Comparison of ENCODE assay signal across 20 cellular contexts in genomic region chr6:169863149-169863525, GRCh38.
DNase-seq lines count a peak whose midpoint lies in the region; ATAC-seq and TF ChIP-seq lines count a peak whose summit lies in the region.
"Had no signal": no experiment of that assay in that cellular context is flagged by ENCODE, and none has a peak within 500 bp of the region (broad histone marks: within the 10 kb centered on the region; RNA-seq: fewer than 3 reads in every experiment).

No MANE protein-coding gene starts in this region.

- H3K36me3 Mint-ChIP-seq in HFFc6 (ENCODE audit: low read depth), result peaks cover 6% of the 10 kb centered on the region; the same call in 1 of the 2 replicates
- H3K36me3 Mint-ChIP-seq: CD4-positive, alpha-beta memory T cell had no signal

- H3K4me1 ChIP-seq in BLaER1, result peaks cover 91% of the 10 kb centered on the region
- H3K4me1 ChIP-seq: breast epithelium had no signal

- H3K27ac ChIP-seq in BLaER1, result no peak overlapping the region
- H3K27ac ChIP-seq: breast epithelium, dorsolateral prefrontal cortex, sigmoid colon had no signal

- no peak overlapping the region for H3K9ac ChIP-seq in BLaER1

- TF ChIP-seq CTCF in HFFc6 (IDR thresholded peaks at IDR 0.05), result no peak

- no peaks in the 10 kb centered on the region for H3K27me3 ChIP-seq in BLaER1
- H3K27me3 ChIP-seq: breast epithelium, dorsolateral prefrontal cortex, sigmoid colon had no signal

- DNase-seq in NCI-H1105 (lab: John Stamatoyannopoulos, UW) (peak; percentile 56), NCI-H510A treated with DMSO at 0.1 percent for 48 hours (lab: John Stamatoyannopoulos, UW) (peak; percentile 75), mesenteric fat pad (ENCODE audit: low spot score) (peak; percentile 67), GM03348 (ENCODE audit: low spot score) (no peak), HFFc6 (no peak), iPS-NIHi7 (ENCODE audit: extremely low spot score) (no peak)
- DNase-seq: activated CD8-positive, alpha-beta T cell treated with anti-CD3 and anti-CD28 coated beads, Interleukin-2, amount 10 ng/mL, durations not matched to agents 7 days and 5 days; activated naive CD8-positive, alpha-beta T cell treated with anti-CD3 and anti-CD28 coated beads, Interleukin-2, amount 50 U/mL, for 24 hours; CD4-positive, alpha-beta memory T cell; dorsolateral prefrontal cortex; lower lobe of right lung; NCI-H1436 treated with DMSO at 0.1 percent for 48 hours; NCI-H526 treated with DMSO at 0.1 percent for 48 hours; occipital lobe; sigmoid colon; stimulated activated naive CD8-positive, alpha-beta T cell treated with anti-CD3 and anti-CD28 coated beads, Interleukin-15, Interleukin-2, amounts not matched to agents 100 U/mL and 50 U/mL, for 24 hours; T-helper 17 cell had no signal

- peaks cover 4% of the 10 kb centered on the region for H3K27me3 Mint-ChIP-seq in HFFc6 (ENCODE audit: insufficient read depth)
- H3K27me3 Mint-ChIP-seq: activated naive CD8-positive, alpha-beta T cell treated with anti-CD3 and anti-CD28 coated beads, Interleukin-2, amount 50 U/mL, for 24 hours; CD4-positive, alpha-beta memory T cell; T-helper 17 cell had no signal

- no peak overlapping the region for H3K4me3 Mint-ChIP-seq in HFFc6
- H3K4me3 Mint-ChIP-seq: activated CD8-positive, alpha-beta T cell treated with anti-CD3 and anti-CD28 coated beads, Interleukin-2, amount 10 ng/mL, durations not matched to agents 7 days and 5 days; activated naive CD8-positive, alpha-beta T cell treated with anti-CD3 and anti-CD28 coated beads, Interleukin-2, amount 50 U/mL, for 24 hours; CD4-positive, alpha-beta memory T cell; T-helper 17 cell had no signal

- no peak overlapping the region for H3K4me3 ChIP-seq in BLaER1
- H3K4me3 ChIP-seq: breast epithelium, dorsolateral prefrontal cortex, lower lobe of right lung, sigmoid colon had no signal

- H3K27ac Mint-ChIP-seq in HFFc6, result no peak overlapping the region
- H3K27ac Mint-ChIP-seq: activated naive CD8-positive, alpha-beta T cell treated with anti-CD3 and anti-CD28 coated beads, Interleukin-2, amount 50 U/mL, for 24 hours; T-helper 17 cell had no signal

- no peak for ATAC-seq in GM21447 (IDR thresholded peaks at IDR 0.05; ENCODE audit: unreplicated experiment)
- ATAC-seq: activated CD8-positive, alpha-beta T cell treated with anti-CD3 and anti-CD28 coated beads, Interleukin-2, amount 10 ng/mL, durations not matched to agents 7 days and 5 days; activated naive CD8-positive, alpha-beta T cell treated with anti-CD3 and anti-CD28 coated beads, Interleukin-2, amount 50 U/mL, for 24 hours; lower lobe of right lung; stimulated activated naive CD8-positive, alpha-beta T cell treated with anti-CD3 and anti-CD28 coated beads, Interleukin-15, Interleukin-2, amounts not matched to agents 100 U/mL and 50 U/mL, for 24 hours; T-helper 17 cell had no signal

- no peaks in the 10 kb centered on the region for H3K4me1 Mint-ChIP-seq in HFFc6 (ENCODE audit: low read depth)

- peaks cover 22% of the 10 kb centered on the region for H3K9me3 Mint-ChIP-seq in HFFc6

- peak overlapping the region; percentile 88 for H3K4me2 ChIP-seq in BLaER1

- no peaks in the 10 kb centered on the region for H4K20me1 ChIP-seq in BLaER1

- peaks cover 21% of the 10 kb centered on the region for H3K9me3 ChIP-seq in BLaER1

- H3K36me3 ChIP-seq in BLaER1, result no peaks in the 10 kb centered on the region
- H3K36me3 ChIP-seq: breast epithelium, lower lobe of right lung, sigmoid colon had no signal

Comparison
In these comparisons a context has a peak if more than half of its experiments do, and no peak if none do; other contexts are left out.
1. DNase-seq: peak in NCI-H1105 (single experiment), NCI-H510A treated with DMSO at 0.1 percent for 48 hours (single experiment) and mesenteric fat pad (single experiment); none in GM03348 (single experiment), HFFc6 (single experiment) and iPS-NIHi7 (single experiment).